1 cellular context compared by ENCODE assay signal in the genomic region with DNA sequence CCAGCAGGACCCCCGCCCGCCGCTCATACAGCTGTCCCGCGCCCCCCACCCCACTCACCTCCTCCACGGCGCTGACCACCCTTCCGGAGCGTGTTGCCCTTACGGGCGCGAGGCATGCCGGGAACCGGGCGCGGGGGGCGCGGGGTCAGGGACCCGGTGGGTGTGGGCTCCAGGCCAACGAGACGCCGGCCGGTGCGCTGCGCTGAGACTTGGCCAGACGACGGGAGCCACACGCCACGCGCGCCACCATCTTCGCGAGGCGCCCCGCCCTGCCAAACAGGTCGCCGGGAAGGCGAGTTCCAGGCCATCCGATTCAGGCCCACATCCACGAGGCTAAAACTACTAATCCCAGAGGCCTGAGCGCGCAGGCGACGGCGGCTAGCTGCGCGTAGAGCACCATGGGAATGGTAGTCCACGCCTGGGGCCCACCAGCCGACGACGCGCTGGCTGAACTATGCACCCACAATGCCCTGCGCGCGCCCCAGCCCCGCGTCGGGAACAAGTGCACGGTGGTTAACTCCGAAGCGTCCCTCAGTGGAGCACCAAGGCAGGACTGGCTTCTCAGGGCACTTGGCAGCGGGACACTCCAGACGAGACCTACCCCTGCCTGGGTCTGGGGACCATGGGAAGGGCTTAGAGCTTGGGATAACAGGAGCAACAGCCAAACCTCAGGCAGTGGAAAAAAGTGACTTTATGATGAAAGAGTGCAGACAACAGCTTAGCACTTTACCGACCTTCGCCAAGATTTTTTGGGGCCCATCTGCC.
TF ChIP-seq lines count a peak whose summit lies in the region.

A gene with protein sequence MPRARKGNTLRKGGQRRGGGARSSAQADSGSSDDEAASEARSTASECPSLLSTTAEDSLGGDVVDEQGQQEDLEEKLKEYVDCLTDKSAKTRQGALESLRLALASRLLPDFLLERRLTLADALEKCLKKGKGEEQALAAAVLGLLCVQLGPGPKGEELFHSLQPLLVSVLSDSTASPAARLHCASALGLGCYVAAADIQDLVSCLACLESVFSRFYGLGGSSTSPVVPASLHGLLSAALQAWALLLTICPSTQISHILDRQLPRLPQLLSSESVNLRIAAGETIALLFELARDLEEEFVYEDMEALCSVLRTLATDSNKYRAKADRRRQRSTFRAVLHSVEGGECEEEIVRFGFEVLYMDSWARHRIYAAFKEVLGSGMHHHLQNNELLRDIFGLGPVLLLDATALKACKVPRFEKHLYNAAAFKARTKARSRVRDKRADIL (minus strand): TSS at position 271 of the 765 bp plus-strand sequence. CDS start 155 bp downstream, at position 116.

TF ChIP-seq in HepG2, 621 proteins besides CTCF, POLR2A, EP300 and RAD21 (continued from another document and continues in another):
- TF ChIP-seq, protein P1, sequence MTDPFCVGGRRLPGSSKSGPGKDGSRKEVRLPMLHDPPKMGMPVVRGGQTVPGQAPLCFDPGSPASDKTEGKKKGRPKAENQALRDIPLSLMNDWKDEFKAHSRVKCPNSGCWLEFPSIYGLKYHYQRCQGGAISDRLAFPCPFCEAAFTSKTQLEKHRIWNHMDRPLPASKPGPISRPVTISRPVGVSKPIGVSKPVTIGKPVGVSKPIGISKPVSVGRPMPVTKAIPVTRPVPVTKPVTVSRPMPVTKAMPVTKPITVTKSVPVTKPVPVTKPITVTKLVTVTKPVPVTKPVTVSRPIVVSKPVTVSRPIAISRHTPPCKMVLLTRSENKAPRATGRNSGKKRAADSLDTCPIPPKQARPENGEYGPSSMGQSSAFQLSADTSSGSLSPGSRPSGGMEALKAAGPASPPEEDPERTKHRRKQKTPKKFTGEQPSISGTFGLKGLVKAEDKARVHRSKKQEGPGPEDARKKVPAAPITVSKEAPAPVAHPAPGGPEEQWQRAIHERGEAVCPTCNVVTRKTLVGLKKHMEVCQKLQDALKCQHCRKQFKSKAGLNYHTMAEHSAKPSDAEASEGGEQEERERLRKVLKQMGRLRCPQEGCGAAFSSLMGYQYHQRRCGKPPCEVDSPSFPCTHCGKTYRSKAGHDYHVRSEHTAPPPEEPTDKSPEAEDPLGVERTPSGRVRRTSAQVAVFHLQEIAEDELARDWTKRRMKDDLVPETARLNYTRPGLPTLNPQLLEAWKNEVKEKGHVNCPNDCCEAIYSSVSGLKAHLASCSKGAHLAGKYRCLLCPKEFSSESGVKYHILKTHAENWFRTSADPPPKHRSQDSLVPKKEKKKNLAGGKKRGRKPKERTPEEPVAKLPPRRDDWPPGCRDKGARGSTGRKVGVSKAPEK (CRISPR knock-in tag; IDR thresholded peaks at IDR 0.05; ENCODE audit: borderline replicate concordance): 0 out of 2 replicates have a peak, but pooled peaks have one; percentile 21
- TF ChIP-seq HNRNPLL (IDR thresholded peaks at IDR 0.05; ENCODE audit: low read depth, low read length, poor library complexity, severe bottlenecking) (peak; percentile 57), SMC3 (IDR thresholded peaks at IDR 0.05; ENCODE audit: low read length) (no peak), ZNF776 (CRISPR knock-in tag; IDR thresholded peaks at IDR 0.05) (peak; percentile 22), ZBTB38 (CRISPR knock-in tag; IDR thresholded peaks at IDR 0.05) (peak; percentile 81), SMARCE1 (IDR thresholded peaks at IDR 0.05; ENCODE audit: borderline replicate concordance) (no peak), ZC3H4 (CRISPR knock-in tag; IDR thresholded peaks at IDR 0.05; ENCODE audit: borderline replicate concordance) (no peak), ONECUT2 (CRISPR knock-in tag; IDR thresholded peaks at IDR 0.05) (no peak), PHF21A (CRISPR knock-in tag; IDR thresholded peaks at IDR 0.05) (no peak; the same call in 1 of the 2 replicates), ZNF543 (CRISPR knock-in tag; IDR thresholded peaks at IDR 0.05) (no peak), NR2F6 (IDR thresholded peaks at IDR 0.05) (no peak), NR2F6 (CRISPR knock-in tag; IDR thresholded peaks at IDR 0.05) (peak; percentile 54), ZBTB20 (CRISPR knock-in tag; IDR thresholded peaks at IDR 0.05; ENCODE audit: borderline replicate concordance, low read depth) (peak; percentile 71), HOXA3 (CRISPR knock-in tag; IDR thresholded peaks at IDR 0.05) (peak; percentile 98), PAX8 (CRISPR knock-in tag; IDR thresholded peaks at IDR 0.05; ENCODE audit: borderline replicate concordance) (no peak), DPF2 (CRISPR knock-in tag; IDR thresholded peaks at IDR 0.05; ENCODE audit: borderline replicate concordance, low read depth) (no peak), ZFP36L1 (CRISPR knock-in tag; IDR thresholded peaks at IDR 0.05) (no peak), ZBTB1 (CRISPR knock-in tag; IDR thresholded peaks at IDR 0.05; ENCODE audit: borderline replicate concordance) (no peak), ISX (CRISPR knock-in tag; conservative IDR thresholded peaks at IDR 0.05) (peak; percentile 12; the same call in 1 of the 2 replicates), TRIM24 (CRISPR knock-in tag; IDR thresholded peaks at IDR 0.05) (no peak), ZNF674 (CRISPR knock-in tag; IDR thresholded peaks at IDR 0.05; ENCODE audit: low read depth) (0 out of 2 replicates have a peak, but pooled peaks have one; percentile 82), ZNF766 (CRISPR knock-in tag; IDR thresholded peaks at IDR 0.05; ENCODE audit: borderline replicate concordance) (no peak), RFXAP (CRISPR knock-in tag; IDR thresholded peaks at IDR 0.05; ENCODE audit: borderline replicate concordance) (peak; percentile 45; the same call in 1 of the 2 replicates), BHLHE40 (IDR thresholded peaks at IDR 0.05; ENCODE audit: low read length) (peak; percentile 46; the same call in 1 of the 2 replicates), SNAI1 (CRISPR knock-in tag; IDR thresholded peaks at IDR 0.05; ENCODE audit: borderline replicate concordance) (no peak), ZNF224 (CRISPR knock-in tag; IDR thresholded peaks at IDR 0.05) (peak; percentile 29; the same call in 1 of the 2 replicates)
- TF ChIP-seq, protein P2, sequence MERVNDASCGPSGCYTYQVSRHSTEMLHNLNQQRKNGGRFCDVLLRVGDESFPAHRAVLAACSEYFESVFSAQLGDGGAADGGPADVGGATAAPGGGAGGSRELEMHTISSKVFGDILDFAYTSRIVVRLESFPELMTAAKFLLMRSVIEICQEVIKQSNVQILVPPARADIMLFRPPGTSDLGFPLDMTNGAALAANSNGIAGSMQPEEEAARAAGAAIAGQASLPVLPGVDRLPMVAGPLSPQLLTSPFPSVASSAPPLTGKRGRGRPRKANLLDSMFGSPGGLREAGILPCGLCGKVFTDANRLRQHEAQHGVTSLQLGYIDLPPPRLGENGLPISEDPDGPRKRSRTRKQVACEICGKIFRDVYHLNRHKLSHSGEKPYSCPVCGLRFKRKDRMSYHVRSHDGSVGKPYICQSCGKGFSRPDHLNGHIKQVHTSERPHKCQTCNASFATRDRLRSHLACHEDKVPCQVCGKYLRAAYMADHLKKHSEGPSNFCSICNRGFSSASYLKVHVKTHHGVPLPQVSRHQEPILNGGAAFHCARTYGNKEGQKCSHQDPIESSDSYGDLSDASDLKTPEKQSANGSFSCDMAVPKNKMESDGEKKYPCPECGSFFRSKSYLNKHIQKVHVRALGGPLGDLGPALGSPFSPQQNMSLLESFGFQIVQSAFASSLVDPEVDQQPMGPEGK (CRISPR knock-in tag; IDR thresholded peaks at IDR 0.05): peak; percentile 36; the same call in 1 of the 2 replicates
- TF ChIP-seq, protein P3, sequence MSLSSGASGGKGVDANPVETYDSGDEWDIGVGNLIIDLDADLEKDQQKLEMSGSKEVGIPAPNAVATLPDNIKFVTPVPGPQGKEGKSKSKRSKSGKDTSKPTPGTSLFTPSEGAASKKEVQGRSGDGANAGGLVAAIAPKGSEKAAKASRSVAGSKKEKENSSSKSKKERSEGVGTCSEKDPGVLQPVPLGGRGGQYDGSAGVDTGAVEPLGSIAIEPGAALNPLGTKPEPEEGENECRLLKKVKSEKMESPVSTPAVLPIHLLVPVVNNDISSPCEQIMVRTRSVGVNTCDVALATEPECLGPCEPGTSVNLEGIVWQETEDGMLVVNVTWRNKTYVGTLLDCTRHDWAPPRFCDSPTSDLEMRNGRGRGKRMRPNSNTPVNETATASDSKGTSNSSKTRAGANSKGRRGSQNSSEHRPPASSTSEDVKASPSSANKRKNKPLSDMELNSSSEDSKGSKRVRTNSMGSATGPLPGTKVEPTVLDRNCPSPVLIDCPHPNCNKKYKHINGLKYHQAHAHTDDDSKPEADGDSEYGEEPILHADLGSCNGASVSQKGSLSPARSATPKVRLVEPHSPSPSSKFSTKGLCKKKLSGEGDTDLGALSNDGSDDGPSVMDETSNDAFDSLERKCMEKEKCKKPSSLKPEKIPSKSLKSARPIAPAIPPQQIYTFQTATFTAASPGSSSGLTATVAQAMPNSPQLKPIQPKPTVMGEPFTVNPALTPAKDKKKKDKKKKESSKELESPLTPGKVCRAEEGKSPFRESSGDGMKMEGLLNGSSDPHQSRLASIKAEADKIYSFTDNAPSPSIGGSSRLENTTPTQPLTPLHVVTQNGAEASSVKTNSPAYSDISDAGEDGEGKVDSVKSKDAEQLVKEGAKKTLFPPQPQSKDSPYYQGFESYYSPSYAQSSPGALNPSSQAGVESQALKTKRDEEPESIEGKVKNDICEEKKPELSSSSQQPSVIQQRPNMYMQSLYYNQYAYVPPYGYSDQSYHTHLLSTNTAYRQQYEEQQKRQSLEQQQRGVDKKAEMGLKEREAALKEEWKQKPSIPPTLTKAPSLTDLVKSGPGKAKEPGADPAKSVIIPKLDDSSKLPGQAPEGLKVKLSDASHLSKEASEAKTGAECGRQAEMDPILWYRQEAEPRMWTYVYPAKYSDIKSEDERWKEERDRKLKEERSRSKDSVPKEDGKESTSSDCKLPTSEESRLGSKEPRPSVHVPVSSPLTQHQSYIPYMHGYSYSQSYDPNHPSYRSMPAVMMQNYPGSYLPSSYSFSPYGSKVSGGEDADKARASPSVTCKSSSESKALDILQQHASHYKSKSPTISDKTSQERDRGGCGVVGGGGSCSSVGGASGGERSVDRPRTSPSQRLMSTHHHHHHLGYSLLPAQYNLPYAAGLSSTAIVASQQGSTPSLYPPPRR (CRISPR knock-in tag; IDR thresholded peaks at IDR 0.05; ENCODE audit: borderline replicate concordance): no peak
- TF ChIP-seq, protein P4, sequence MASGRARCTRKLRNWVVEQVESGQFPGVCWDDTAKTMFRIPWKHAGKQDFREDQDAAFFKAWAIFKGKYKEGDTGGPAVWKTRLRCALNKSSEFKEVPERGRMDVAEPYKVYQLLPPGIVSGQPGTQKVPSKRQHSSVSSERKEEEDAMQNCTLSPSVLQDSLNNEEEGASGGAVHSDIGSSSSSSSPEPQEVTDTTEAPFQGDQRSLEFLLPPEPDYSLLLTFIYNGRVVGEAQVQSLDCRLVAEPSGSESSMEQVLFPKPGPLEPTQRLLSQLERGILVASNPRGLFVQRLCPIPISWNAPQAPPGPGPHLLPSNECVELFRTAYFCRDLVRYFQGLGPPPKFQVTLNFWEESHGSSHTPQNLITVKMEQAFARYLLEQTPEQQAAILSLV (CRISPR knock-in tag; IDR thresholded peaks at IDR 0.05; ENCODE audit: borderline replicate concordance): peak; percentile 76; the same call in 1 of the 2 replicates
- TF ChIP-seq, protein P5, sequence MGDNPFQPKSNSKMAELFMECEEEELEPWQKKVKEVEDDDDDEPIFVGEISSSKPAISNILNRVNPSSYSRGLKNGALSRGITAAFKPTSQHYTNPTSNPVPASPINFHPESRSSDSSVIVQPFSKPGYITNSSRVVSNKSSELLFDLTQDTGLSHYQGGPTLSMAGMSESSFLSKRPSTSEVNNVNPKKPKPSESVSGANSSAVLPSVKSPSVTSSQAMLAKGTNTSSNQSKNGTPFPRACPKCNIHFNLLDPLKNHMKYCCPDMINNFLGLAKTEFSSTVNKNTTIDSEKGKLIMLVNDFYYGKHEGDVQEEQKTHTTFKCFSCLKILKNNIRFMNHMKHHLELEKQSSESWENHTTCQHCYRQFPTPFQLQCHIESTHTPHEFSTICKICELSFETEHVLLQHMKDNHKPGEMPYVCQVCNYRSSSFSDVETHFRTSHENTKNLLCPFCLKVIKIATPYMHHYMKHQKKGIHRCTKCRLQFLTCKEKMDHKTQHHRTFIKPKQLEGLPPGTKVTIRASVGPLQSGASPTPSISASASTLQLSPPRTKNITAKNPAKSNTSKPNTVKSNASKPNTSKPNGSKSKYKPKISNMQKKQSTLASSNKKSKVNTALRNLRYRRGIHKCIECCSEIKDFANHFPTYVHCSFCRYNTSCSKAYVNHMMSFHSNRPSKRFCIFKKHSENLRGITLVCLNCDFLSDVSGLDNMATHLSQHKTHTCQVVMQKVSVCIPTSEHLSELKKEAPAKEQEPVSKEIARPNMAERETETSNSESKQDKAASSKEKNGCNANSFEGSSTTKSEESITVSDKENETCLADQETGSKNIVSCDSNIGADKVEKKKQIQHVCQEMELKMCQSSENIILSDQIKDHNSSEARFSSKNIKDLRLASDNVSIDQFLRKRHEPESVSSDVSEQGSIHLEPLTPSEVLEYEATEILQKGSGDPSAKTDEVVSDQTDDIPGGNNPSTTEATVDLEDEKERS (CRISPR knock-in tag; IDR thresholded peaks at IDR 0.05): no peak; the same call in 1 of the 2 replicates
- TF ChIP-seq, protein P6, sequence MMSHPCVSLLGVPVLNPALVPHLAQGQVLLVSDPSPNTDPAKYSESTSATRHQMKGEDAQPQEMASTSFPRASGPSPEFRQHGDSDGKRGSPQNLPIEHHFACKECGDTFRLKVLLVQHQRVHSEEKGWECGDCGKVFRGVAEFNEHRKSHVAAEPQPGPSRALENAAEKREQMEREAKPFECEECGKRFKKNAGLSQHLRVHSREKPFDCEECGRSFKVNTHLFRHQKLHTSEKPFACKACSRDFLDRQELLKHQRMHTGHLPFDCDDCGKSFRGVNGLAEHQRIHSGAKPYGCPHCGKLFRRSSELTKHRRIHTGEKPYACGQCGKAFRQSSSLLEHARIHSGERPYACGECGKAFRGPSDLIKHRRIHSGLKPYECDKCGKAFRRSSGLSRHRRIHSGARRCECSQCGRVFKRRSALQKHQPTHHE (CRISPR knock-in tag; IDR thresholded peaks at IDR 0.05; ENCODE audit: borderline replicate concordance): no peak
- TF ChIP-seq, protein P7, sequence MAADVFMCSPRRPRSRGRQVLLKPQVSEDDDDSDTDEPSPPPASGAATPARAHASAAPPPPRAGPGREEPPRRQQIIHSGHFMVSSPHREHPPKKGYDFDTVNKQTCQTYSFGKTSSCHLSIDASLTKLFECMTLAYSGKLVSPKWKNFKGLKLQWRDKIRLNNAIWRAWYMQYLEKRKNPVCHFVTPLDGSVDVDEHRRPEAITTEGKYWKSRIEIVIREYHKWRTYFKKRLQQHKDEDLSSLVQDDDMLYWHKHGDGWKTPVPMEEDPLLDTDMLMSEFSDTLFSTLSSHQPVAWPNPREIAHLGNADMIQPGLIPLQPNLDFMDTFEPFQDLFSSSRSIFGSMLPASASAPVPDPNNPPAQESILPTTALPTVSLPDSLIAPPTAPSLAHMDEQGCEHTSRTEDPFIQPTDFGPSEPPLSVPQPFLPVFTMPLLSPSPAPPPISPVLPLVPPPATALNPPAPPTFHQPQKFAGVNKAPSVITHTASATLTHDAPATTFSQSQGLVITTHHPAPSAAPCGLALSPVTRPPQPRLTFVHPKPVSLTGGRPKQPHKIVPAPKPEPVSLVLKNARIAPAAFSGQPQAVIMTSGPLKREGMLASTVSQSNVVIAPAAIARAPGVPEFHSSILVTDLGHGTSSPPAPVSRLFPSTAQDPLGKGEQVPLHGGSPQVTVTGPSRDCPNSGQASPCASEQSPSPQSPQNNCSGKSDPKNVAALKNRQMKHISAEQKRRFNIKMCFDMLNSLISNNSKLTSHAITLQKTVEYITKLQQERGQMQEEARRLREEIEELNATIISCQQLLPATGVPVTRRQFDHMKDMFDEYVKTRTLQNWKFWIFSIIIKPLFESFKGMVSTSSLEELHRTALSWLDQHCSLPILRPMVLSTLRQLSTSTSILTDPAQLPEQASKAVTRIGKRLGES (CRISPR knock-in tag; IDR thresholded peaks at IDR 0.05; ENCODE audit: borderline replicate concordance): no peak
- TF ChIP-seq, protein P8, sequence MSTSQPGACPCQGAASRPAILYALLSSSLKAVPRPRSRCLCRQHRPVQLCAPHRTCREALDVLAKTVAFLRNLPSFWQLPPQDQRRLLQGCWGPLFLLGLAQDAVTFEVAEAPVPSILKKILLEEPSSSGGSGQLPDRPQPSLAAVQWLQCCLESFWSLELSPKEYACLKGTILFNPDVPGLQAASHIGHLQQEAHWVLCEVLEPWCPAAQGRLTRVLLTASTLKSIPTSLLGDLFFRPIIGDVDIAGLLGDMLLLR (CRISPR knock-in tag; IDR thresholded peaks at IDR 0.05): no peak
